Comparison of ENCODE assay signal across 30 cellular contexts in genomic region chr21:29829514-29830255, GRCh38.
DNase-seq lines count a peak whose midpoint lies in the region; ATAC-seq, FAIRE-seq and TF ChIP-seq lines count a peak whose summit lies in the region.
"Had no signal": no experiment of that assay in that cellular context is flagged by ENCODE, and none has a peak within 500 bp of the region (broad histone marks: within the 10 kb centered on the region; RNA-seq: fewer than 3 reads in every experiment).

No MANE protein-coding gene starts in this region.

- no peaks in the 10 kb centered on the region for H3K9me2 ChIP-seq in neural cell (ENCODE audit: insufficient read depth, low read length)

- peaks cover 5% of the 10 kb centered on the region for H3K9me3 Mint-ChIP-seq in astrocyte (ENCODE audit: unreplicated experiment)
- H3K9me3 Mint-ChIP-seq: activated CD4-positive, alpha-beta T cell treated with anti-CD3 and anti-CD28 coated beads, Interleukin-2, amount 10 ng/mL, durations not matched to agents 7 days and 5 days had no signal

- no peak overlapping the region for H3K4me3 ChIP-seq in astrocyte (ENCODE audit: insufficient read depth, low read depth, low read length)
- no peak overlapping the region for H3K4me3 ChIP-seq in fibroblast of lung (replicated peaks in 1 of 4; ENCODE audit: control extremely low read depth in 1 of 4, insufficient read depth in 1 of 4, low read depth in 3 of 4, low read length in 4 of 4)
- no peak overlapping the region for H3K4me3 ChIP-seq in neural cell (ENCODE audit: low read length)
- no peak overlapping the region for H3K4me3 ChIP-seq in upper lobe of right lung
- H3K4me3 ChIP-seq: gastrocnemius medialis, GM12878, right atrium auricular region, SK-N-MC, spleen, stomach, tibial nerve had no signal

- H3K9me3 ChIP-seq in astrocyte (ENCODE audit: insufficient read depth, low read depth, low read length) = no peaks in the 10 kb centered on the region
- no peaks in the 10 kb centered on the region for H3K9me3 ChIP-seq in fibroblast of lung (ENCODE audit: control insufficient read depth, insufficient read depth, low read depth, low read length)
- peaks cover 7% of the 10 kb centered on the region for H3K9me3 ChIP-seq in neural cell (ENCODE audit: low read length)
- H3K9me3 ChIP-seq in upper lobe of right lung = peaks cover 4% of the 10 kb centered on the region
- H3K9me3 ChIP-seq: BE2C, gastrocnemius medialis had no signal

- intact Hi-C loops in upper lobe of right lung (cut with DNase I) = no loop called here

- H3K4me1 ChIP-seq in astrocyte (ENCODE audit: insufficient read depth, low read length) (no peaks in the 10 kb centered on the region), fibroblast of lung (ENCODE audit: control insufficient read depth, extremely low read depth, insufficient read depth, low read length) (no peaks in the 10 kb centered on the region), upper lobe of right lung (no peaks in the 10 kb centered on the region)
- H3K4me1 ChIP-seq: BE2C, gastrocnemius medialis, parathyroid adenoma, right atrium auricular region, spleen, stomach, tibial nerve had no signal

- TF ChIP-seq EP300 in neural cell (conservative IDR thresholded peaks at IDR 0.05; ENCODE audit: poor library complexity, severe bottlenecking) = peak; percentile 96

- no peak for TF ChIP-seq CTCF in astrocyte (IDR thresholded peaks at IDR 0.05; ENCODE audit: insufficient read depth, low read depth, low read length)
- TF ChIP-seq CTCF in fibroblast of lung (conservative IDR thresholded peaks at IDR 0.05 in 1 of 2, IDR thresholded peaks at IDR 0.05 in 1 of 2; ENCODE audit: low read depth in 1 of 2, low read length in 2 of 2) = no peak
- TF ChIP-seq CTCF in neural cell (IDR thresholded peaks at IDR 0.05; ENCODE audit: poor library complexity, severe bottlenecking) = no peak
- TF ChIP-seq CTCF in GM13977 (IDR thresholded peaks at IDR 0.05; ENCODE audit: extremely low read depth, insufficient read depth, missing control alignments) = no peak
- TF ChIP-seq CTCF in upper lobe of right lung (IDR thresholded peaks at IDR 0.05) = no peak

- H4K20me1 ChIP-seq in astrocyte (ENCODE audit: insufficient read depth, low read length) (no peaks in the 10 kb centered on the region), fibroblast of lung (ENCODE audit: control insufficient read depth, extremely low read depth, insufficient read depth, low read length) (no peaks in the 10 kb centered on the region), neural cell (ENCODE audit: insufficient read depth) (no peaks in the 10 kb centered on the region)

- no peak for TF ChIP-seq RAD21 in neural cell (conservative IDR thresholded peaks at IDR 0.05)

- no peaks in the 10 kb centered on the region for H3K36me3 Mint-ChIP-seq in astrocyte (ENCODE audit: low read depth, unreplicated experiment)
- H3K36me3 Mint-ChIP-seq: activated naive CD4-positive, alpha-beta T cell treated with anti-CD3 and anti-CD28 coated beads, Interleukin-2, amount 50 U/mL, for 24 hours; CD8-positive, alpha-beta memory T cell had no signal

- H3K4me3 Mint-ChIP-seq in astrocyte (ENCODE audit: unreplicated experiment) = no peak overlapping the region
- H3K4me3 Mint-ChIP-seq: activated B cell treated with CpG ODN at 0.5 μM for 24 hours; activated CD4-positive, alpha-beta T cell treated with anti-CD3 and anti-CD28 coated beads, Interleukin-2, amount 10 ng/mL, durations not matched to agents 7 days and 5 days; activated naive CD4-positive, alpha-beta T cell treated with anti-CD3 and anti-CD28 coated beads, Interleukin-2, amount 50 U/mL, for 24 hours; CD8-positive, alpha-beta memory T cell; nephron had no signal

- H3K4me2 ChIP-seq in astrocyte (ENCODE audit: low read length) (no peak overlapping the region), fibroblast of lung (ENCODE audit: extremely low read depth, insufficient read depth, low read length) (no peak overlapping the region), neural cell (ENCODE audit: low read length) (peak overlapping the region; percentile 14)

- peaks cover 3% of the 10 kb centered on the region for H3K4me1 Mint-ChIP-seq in astrocyte (ENCODE audit: low read depth, unreplicated experiment)
- H3K4me1 Mint-ChIP-seq: activated B cell treated with CpG ODN at 0.5 μM for 24 hours; activated CD4-positive, alpha-beta T cell treated with anti-CD3 and anti-CD28 coated beads, Interleukin-2, amount 10 ng/mL, durations not matched to agents 7 days and 5 days; activated naive CD4-positive, alpha-beta T cell treated with anti-CD3 and anti-CD28 coated beads, Interleukin-2, amount 50 U/mL, for 24 hours; CD8-positive, alpha-beta memory T cell; nephron had no signal

- no peaks in the 10 kb centered on the region for H3K79me2 ChIP-seq in astrocyte (ENCODE audit: insufficient read depth, low read length)
- no peaks in the 10 kb centered on the region for H3K79me2 ChIP-seq in fibroblast of lung (ENCODE audit: control insufficient read depth, insufficient read depth, low read length)
- no peaks in the 10 kb centered on the region for H3K79me2 ChIP-seq in neural cell (replicated peaks; ENCODE audit: insufficient read depth, low read length)
- H3K79me2 ChIP-seq: parathyroid adenoma had no signal

- FAIRE-seq in astrocyte (lab: Jason Lieb, UNC) = no peak
- FAIRE-seq: GM12878, H54, HepG2 had no signal

- H3K27me3 ChIP-seq in astrocyte (ENCODE audit: insufficient read depth, low read length) (no peaks in the 10 kb centered on the region), fibroblast of lung (ENCODE audit: control insufficient read depth, insufficient read depth, low read length) (no peaks in the 10 kb centered on the region), neural cell (ENCODE audit: insufficient read depth, low read depth, low read length) (no peaks in the 10 kb centered on the region), upper lobe of right lung (no peaks in the 10 kb centered on the region)
- H3K27me3 ChIP-seq: BE2C, gastrocnemius medialis, right atrium auricular region, spleen, stomach, tibial nerve had no signal

- H3K27ac Mint-ChIP-seq in astrocyte (ENCODE audit: unreplicated experiment) = no peak overlapping the region
- H3K27ac Mint-ChIP-seq: activated B cell treated with CpG ODN at 0.5 μM for 24 hours; activated CD4-positive, alpha-beta T cell treated with anti-CD3 and anti-CD28 coated beads, Interleukin-2, amount 10 ng/mL, durations not matched to agents 7 days and 5 days; activated naive CD4-positive, alpha-beta T cell treated with anti-CD3 and anti-CD28 coated beads, Interleukin-2, amount 50 U/mL, for 24 hours; CD8-positive, alpha-beta memory T cell; nephron had no signal

- in situ Hi-C loops in GM13977 (cut with MboI; ENCODE audit: low pct_unique_long_range_greater_than_20kb, low sequenced_read_pairs, unreplicated experiment) = loop anchor here (25.0 kb wide), 1 partner anchor 717 kb away; no protein-coding TSS in a partner anchor

- no peak overlapping the region for H2AFZ ChIP-seq in astrocyte (ENCODE audit: low read depth, low read length)
- H2AFZ ChIP-seq in fibroblast of lung (ENCODE audit: low read length) = no peak overlapping the region
- H2AFZ ChIP-seq in neural cell (ENCODE audit: low read depth, low read length) = no peak overlapping the region
- H2AFZ ChIP-seq: parathyroid adenoma had no signal

- H3K36me3 ChIP-seq in astrocyte (ENCODE audit: insufficient read depth, low read length) (no peaks in the 10 kb centered on the region), fibroblast of lung (ENCODE audit: control insufficient read depth, insufficient read depth, low read length) (no peaks in the 10 kb centered on the region), neural cell (ENCODE audit: insufficient read depth, low read length) (no peaks in the 10 kb centered on the region), upper lobe of right lung (no peaks in the 10 kb centered on the region)
- H3K36me3 ChIP-seq: BE2C, gastrocnemius medialis, right atrium auricular region, spleen, stomach, tibial nerve had no signal

- H3K27me3 Mint-ChIP-seq in astrocyte (ENCODE audit: low read depth, unreplicated experiment) = no peaks in the 10 kb centered on the region
- H3K27me3 Mint-ChIP-seq: activated CD4-positive, alpha-beta T cell treated with anti-CD3 and anti-CD28 coated beads, Interleukin-2, amount 10 ng/mL, durations not matched to agents 7 days and 5 days; CD8-positive, alpha-beta memory T cell had no signal

- ATAC-seq in stimulated activated naive CD8-positive, alpha-beta T cell treated with anti-CD3 and anti-CD28 coated beads, Interleukin-15, Interleukin-2, amounts not matched to agents 100 U/mL and 50 U/mL, for 24 hours = no peak
- no peak for ATAC-seq in upper lobe of right lung
- ATAC-seq: gastrocnemius medialis, GM12878, HepG2, left colon had no signal

- H3F3A ChIP-seq in neural cell (ENCODE audit: insufficient read depth, low read length, poor library complexity, severe bottlenecking) = peaks cover 4% of the 10 kb centered on the region

- H3K27ac ChIP-seq in astrocyte (ENCODE audit: low read depth, low read length) = no peak overlapping the region
- H3K27ac ChIP-seq in fibroblast of lung (ENCODE audit: insufficient read depth, low read length) = no peak overlapping the region
- H3K27ac ChIP-seq in neural cell (ENCODE audit: low read length) = peak overlapping the region; percentile 38
- no peak overlapping the region for H3K27ac ChIP-seq in upper lobe of right lung
- H3K27ac ChIP-seq: gastrocnemius medialis, parathyroid adenoma, right atrium auricular region, SK-N-MC, spleen, stomach, tibial nerve had no signal

- H3K9ac ChIP-seq in astrocyte (ENCODE audit: low read length) = no peak overlapping the region
- H3K9ac ChIP-seq in fibroblast of lung (ENCODE audit: insufficient read depth, low read length) = no peak overlapping the region
- H3K9ac ChIP-seq in neural cell (ENCODE audit: low read length) = no peak overlapping the region
- H3K9ac ChIP-seq: parathyroid adenoma had no signal

- DNase-seq in HCEC 1CT (peak; percentile 53), astrocyte (ENCODE audit: low read depth) (peak; percentile 22), fibroblast of lung (ENCODE audit: low read depth in 2 of 2) (peak; percentile 21 to 34), SHP77 treated with DMSO at 0.1 percent for 48 hours (lab: John Stamatoyannopoulos, UW) (no peak), GM13977 (ENCODE audit: low spot score) (no peak), upper lobe of right lung (no peak)
- no peak for DNase-seq in stimulated activated naive CD8-positive, alpha-beta T cell treated with anti-CD3 and anti-CD28 coated beads, Interleukin-15, Interleukin-2, amounts not matched to agents 100 U/mL and 50 U/mL, for 24 hours
- DNase-seq: activated B cell treated with CpG ODN at 0.5 μM for 24 hours; activated CD4-positive, alpha-beta T cell treated with anti-CD3 and anti-CD28 coated beads, Interleukin-2, amount 10 ng/mL, durations not matched to agents 7 days and 5 days; BE2C; CD8-positive, alpha-beta memory T cell; DMS 273 treated with DMSO at 0.1 percent for 48 hours; gastrocnemius medialis; left colon; NCI-H1436 treated with DMSO at 0.1 percent for 48 hours; spleen; stimulated activated CD4-positive, alpha-beta T cell treated with anti-CD3 and anti-CD28 coated beads, Interleukin-2, amount 100 ng/mL, for 24 hours; stimulated activated CD8-positive, alpha-beta memory T cell treated with anti-CD3 and anti-CD28 coated beads, Interleukin-4, amount 100 ng/mL, for 48 hours; stomach; T-helper 1 cell had no signal

TF ChIP-seq in neural cell, 6 proteins besides CTCF, POLR2A, EP300 and RAD21 (continues in another document):
- TF ChIP-seq SMC3 (conservative IDR thresholded peaks at IDR 0.05; ENCODE audit: poor library complexity) (peak; percentile 15), MXI1 (conservative IDR thresholded peaks at IDR 0.05; ENCODE audit: poor library complexity, severe bottlenecking) (no peak)

Comparison
In these comparisons a context has a peak if more than half of its experiments do, and no peak if none do; other contexts are left out.
1. DNase-seq: peak in HCEC 1CT (single experiment), astrocyte (single experiment) and fibroblast of lung (2 of 2); none in stimulated activated naive CD8-positive, alpha-beta T cell treated with anti-CD3 and anti-CD28 coated beads, Interleukin-15, Interleukin-2, amounts not matched to agents 100 U/mL and 50 U/mL, for 24 hours (single experiment), SHP77 treated with DMSO at 0.1 percent for 48 hours (single experiment), GM13977 (single experiment) and upper lobe of right lung (single experiment).